ENCODE assay signal across 1 cellular context in genomic region chr1:166925791-166926483, GRCh38.
TF ChIP-seq lines count a peak whose summit lies in the region.

No MANE protein-coding gene starts in this region.

TF ChIP-seq in SK-N-SH treated with all-trans-retinoic acid at 6 μM for 48 hours, 23 proteins besides CTCF, POLR2A, EP300 and RAD21 (continued from another document):
- TF ChIP-seq, protein P1, sequence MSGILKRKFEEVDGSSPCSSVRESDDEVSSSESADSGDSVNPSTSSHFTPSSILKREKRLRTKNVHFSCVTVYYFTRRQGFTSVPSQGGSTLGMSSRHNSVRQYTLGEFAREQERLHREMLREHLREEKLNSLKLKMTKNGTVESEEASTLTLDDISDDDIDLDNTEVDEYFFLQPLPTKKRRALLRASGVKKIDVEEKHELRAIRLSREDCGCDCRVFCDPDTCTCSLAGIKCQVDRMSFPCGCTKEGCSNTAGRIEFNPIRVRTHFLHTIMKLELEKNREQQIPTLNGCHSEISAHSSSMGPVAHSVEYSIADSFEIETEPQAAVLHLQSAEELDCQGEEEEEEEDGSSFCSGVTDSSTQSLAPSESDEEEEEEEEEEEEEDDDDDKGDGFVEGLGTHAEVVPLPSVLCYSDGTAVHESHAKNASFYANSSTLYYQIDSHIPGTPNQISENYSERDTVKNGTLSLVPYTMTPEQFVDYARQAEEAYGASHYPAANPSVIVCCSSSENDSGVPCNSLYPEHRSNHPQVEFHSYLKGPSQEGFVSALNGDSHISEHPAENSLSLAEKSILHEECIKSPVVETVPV (CRISPR knock-in tag; IDR thresholded peaks at IDR 0.05) = no peak
TF ChIP-seq in SK-N-SH treated with all-trans-retinoic acid at 6 μM for 48 hours: peak in this region for 0.
